9 cellular contexts compared by ENCODE assay signal in genomic region chr2:201807452-201807980, GRCh38. TPM values are rescaled to one million over a fixed set of nuclear protein-coding genes. Genes with fewer than 3 reads are reported as not detected.
DNase-seq lines count a peak whose midpoint lies in the region; ATAC-seq, FAIRE-seq and TF ChIP-seq lines count a peak whose summit lies in the region.
"Had no signal": no experiment of that assay in that cellular context is flagged by ENCODE, and none has a peak within 500 bp of the region (broad histone marks: within the 10 kb centered on the region; RNA-seq: fewer than 3 reads in every experiment).

No MANE protein-coding gene starts in this region.

- no peaks in the 10 kb centered on the region for H3K36me3 Mint-ChIP-seq in astrocyte (ENCODE audit: low read depth, unreplicated experiment)
- no peaks in the 10 kb centered on the region for H3K36me3 Mint-ChIP-seq in WTC11

- H3K27ac Mint-ChIP-seq in astrocyte (ENCODE audit: unreplicated experiment) (peak overlapping the region; percentile 96), WTC11 (no peak overlapping the region)

- H3K4me1 ChIP-seq in astrocyte (ENCODE audit: insufficient read depth, low read length) (peaks cover 23% of the 10 kb centered on the region), tibial artery (peaks cover 0 to 30% (median 17%) of the 10 kb centered on the region in 4 donors)

- CTCF ChIA-PET in HEK293T (lab: Yijun Ruan, JAX): interaction anchor here (0.9 kb wide), 1 partner anchor 23 kb away, joined by 9 read pairs; no protein-coding TSS in a partner anchor
- CTCF ChIA-PET in WTC11 (lab: Charles Lee): interaction anchor here (0.8 kb wide), 1 partner anchor 47 kb away, joined by 3 read pairs; no protein-coding TSS in a partner anchor

- H3K4me3 Mint-ChIP-seq in astrocyte (ENCODE audit: unreplicated experiment) (peak overlapping the region; percentile 68), WTC11 (no peak overlapping the region)

- ATAC-seq in GM19023 (IDR thresholded peaks at IDR 0.05; ENCODE audit: unreplicated experiment): no peak
- no peak for ATAC-seq in WTC11

- no peak for FAIRE-seq in astrocyte (lab: Jason Lieb, UNC)

- peak overlapping the region; percentile 50 for H3K9ac ChIP-seq in astrocyte (ENCODE audit: low read length)

- H3K4me1 Mint-ChIP-seq in astrocyte (ENCODE audit: low read depth, unreplicated experiment) (peaks cover 31% of the 10 kb centered on the region), WTC11 (peaks cover 11% of the 10 kb centered on the region)

- no peak for TF ChIP-seq CTCF in astrocyte (IDR thresholded peaks at IDR 0.05; ENCODE audit: insufficient read depth, low read depth, low read length)
- no peak for TF ChIP-seq CTCF in tibial artery (IDR thresholded peaks at IDR 0.05)
- TF ChIP-seq CTCF in WTC11 (IDR thresholded peaks at IDR 0.05): no peak

- no peaks in the 10 kb centered on the region for H3K9me3 Mint-ChIP-seq in astrocyte (ENCODE audit: unreplicated experiment)
- H3K9me3 Mint-ChIP-seq in WTC11: peaks cover under 1% of the 10 kb centered on the region

- POLR2A ChIA-PET in HEK293T (lab: Yijun Ruan, JAX) (no interaction called here), WTC11 (lab: Charles Lee) (interaction anchor here (0.5 to 0.6 kb wide), 2 partner anchors 39 to 212 kb away, joined by 4 to 5 read pairs; no protein-coding TSS in a partner anchor)

- H2AFZ ChIP-seq in astrocyte (ENCODE audit: low read depth, low read length): peak overlapping the region; percentile 61

- no peaks in the 10 kb centered on the region for H4K20me1 ChIP-seq in astrocyte (ENCODE audit: insufficient read depth, low read length)

- H3K36me3 ChIP-seq in astrocyte (ENCODE audit: insufficient read depth, low read length): no peaks in the 10 kb centered on the region
- no peaks in the 10 kb centered on the region for H3K36me3 ChIP-seq in tibial artery

- H3K4me2 ChIP-seq in astrocyte (ENCODE audit: low read length): peak overlapping the region; percentile 56

- DNase-seq in HEK293T (ENCODE audit: extremely low spot score): peak; percentile 53
- peak; percentile 64 for DNase-seq in astrocyte (ENCODE audit: low read depth)
- DNase-seq in iris pigment epithelial cell (ENCODE audit: low read depth): peak; percentile 56
- DNase-seq in tibial artery: peak; percentile 61 to 74
- DNase-seq in activated CD4-positive, alpha-beta T cell treated with anti-CD3 and anti-CD28 coated beads, Interleukin-2, amount 50 U/mL, for 48 hours: no peak
- no peak for DNase-seq in WTC11 (ENCODE audit: low spot score)
- DNase-seq: activated naive CD4-positive, alpha-beta T cell treated with anti-CD3 and anti-CD28 coated beads, Interleukin-2, amount 50 U/mL, for 16 hours; stimulated activated CD4-positive, alpha-beta T cell treated with anti-CD3 and anti-CD28 coated beads, Interleukin-15, amount 100 ng/mL, for 24 hours had no signal

- H3K27ac ChIP-seq in astrocyte (ENCODE audit: low read depth, low read length) (peak overlapping the region; percentile 49), tibial artery (peak overlapping the region; percentile 79 to 84)

- H3K27me3 Mint-ChIP-seq in astrocyte (ENCODE audit: low read depth, unreplicated experiment): no peaks in the 10 kb centered on the region
- H3K27me3 Mint-ChIP-seq in WTC11 (ENCODE audit: low read depth): peaks cover 26% of the 10 kb centered on the region

- intact Hi-C loops in tibial artery (cut with DNase I; ENCODE audit: low total_unique reads): no loop called here

- H3K27me3 ChIP-seq in astrocyte (ENCODE audit: insufficient read depth, low read length) (no peaks in the 10 kb centered on the region), tibial artery (no peaks in the 10 kb centered on the region)

- H3K9me3 ChIP-seq in astrocyte (ENCODE audit: insufficient read depth, low read depth, low read length): no peaks in the 10 kb centered on the region
- H3K9me3 ChIP-seq in tibial artery: no peaks in the 10 kb centered on the region

- H3K79me2 ChIP-seq in astrocyte (ENCODE audit: insufficient read depth, low read length): no peaks in the 10 kb centered on the region

- no peak overlapping the region for H3K4me3 ChIP-seq in astrocyte (ENCODE audit: insufficient read depth, low read depth, low read length)
- no peak overlapping the region for H3K4me3 ChIP-seq in tibial artery

TF ChIP-seq in HEK293T, 16 proteins besides CTCF, POLR2A, EP300 and RAD21:
- TF ChIP-seq TARDBP (IDR thresholded peaks at IDR 0.05) (no peak), BHLHE40 (IDR thresholded peaks at IDR 0.05; ENCODE audit: borderline replicate concordance) (no peak), ARNT (IDR thresholded peaks at IDR 0.05) (no peak), HDGF (IDR thresholded peaks at IDR 0.05; ENCODE audit: borderline replicate concordance) (no peak), FOXA1 (IDR thresholded peaks at IDR 0.05) (no peak), FOXK2 (IDR thresholded peaks at IDR 0.05) (no peak), SP1 (IDR thresholded peaks at IDR 0.05) (no peak), SUZ12 (IDR thresholded peaks at IDR 0.05) (no peak), ELF4 (IDR thresholded peaks at IDR 0.05) (no peak), FOXM1 (IDR thresholded peaks at IDR 0.05; ENCODE audit: borderline replicate concordance) (no peak), NFRKB (IDR thresholded peaks at IDR 0.05) (no peak), LEF1 (IDR thresholded peaks at IDR 0.05; ENCODE audit: borderline replicate concordance) (no peak), L3MBTL2 (conservative IDR thresholded peaks at IDR 0.05) (no peak), ZNF384 (IDR thresholded peaks at IDR 0.05) (no peak), CTBP1 (IDR thresholded peaks at IDR 0.05; ENCODE audit: borderline replicate concordance) (no peak), PKNOX1 (IDR thresholded peaks at IDR 0.05) (no peak)

TF ChIP-seq in WTC11, 78 proteins besides CTCF, POLR2A, EP300 and RAD21:
- TF ChIP-seq AFF4 (CRISPR knock-in tag; IDR thresholded peaks at IDR 0.05; ENCODE audit: borderline replicate concordance): no peak

RNA-seq across cellular contexts. Expression of gene CDK15, which starts 1.2 kb away (rescaled TPM):
- total RNA-seq in astrocyte: 6.6 and 9.3 TPM in 2 replicates
- not detected in 3 replicates for total RNA-seq in WTC11 (2021)

RNA-seq across cellular contexts. Expression of gene ALS2, which starts 26.8 kb away (rescaled TPM):
- total RNA-seq in astrocyte: 48.9 and 54.0 TPM in 2 replicates
- 28.1 to 33.3 TPM (median 30.5 TPM) in 3 replicates for total RNA-seq in WTC11 (2021)

Comparison
In these comparisons a context has a peak if more than half of its experiments do, and no peak if none do; other contexts are left out.
1. DNase-seq: peak in HEK293T (single experiment), astrocyte (single experiment), iris pigment epithelial cell (single experiment) and tibial artery (2 of 2); none in activated CD4-positive, alpha-beta T cell treated with anti-CD3 and anti-CD28 coated beads, Interleukin-2, amount 50 U/mL, for 48 hours (0 of 2) and WTC11 (single experiment).